1 cellular context compared by ENCODE assay signal in the genomic region with DNA sequence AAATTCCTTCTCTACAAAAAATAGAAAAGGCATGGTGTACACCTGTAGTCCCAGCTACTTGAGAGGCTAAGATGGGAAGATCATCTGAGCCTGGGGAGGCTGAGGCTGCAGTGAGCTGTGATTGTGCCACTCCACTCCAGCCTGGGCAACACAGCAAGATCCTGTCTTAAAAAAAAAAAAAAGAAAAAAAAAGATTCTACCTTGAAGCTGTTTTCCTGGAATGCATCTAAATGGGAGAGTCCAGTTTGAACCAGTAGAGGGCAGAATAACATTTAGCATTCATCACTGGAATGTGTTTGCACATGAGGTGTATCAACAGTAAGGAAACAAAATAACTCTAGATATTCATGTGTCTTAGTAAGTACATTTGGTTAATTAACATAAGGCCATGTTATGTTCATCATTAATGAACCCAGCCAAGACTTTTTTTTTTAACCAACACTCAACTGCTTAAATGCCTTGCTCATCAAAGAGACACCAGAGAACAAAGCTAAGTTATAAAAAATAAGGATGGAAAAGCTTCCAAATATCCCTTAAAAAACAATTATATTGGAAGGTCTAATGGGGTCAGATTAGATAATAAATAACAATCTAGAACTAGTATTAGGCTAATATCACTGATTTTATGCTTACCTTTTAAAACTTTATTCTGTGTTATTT.
TF ChIP-seq lines count a peak whose summit lies in the region.

No MANE protein-coding gene starts in this region.

TF ChIP-seq in HCT116, 20 proteins besides CTCF, POLR2A, EP300 and RAD21 (continued from another document):
- no peak for TF ChIP-seq SIN3A (IDR thresholded peaks at IDR 0.05; ENCODE audit: low read depth)
- TF ChIP-seq CBX3 (IDR thresholded peaks at IDR 0.05; ENCODE audit: low read depth) = peak; percentile 78; the same call in 1 of the 2 replicates
- TF ChIP-seq SRF (IDR thresholded peaks at IDR 0.05; ENCODE audit: low read depth) = 0 out of 2 replicates have a peak, but pooled peaks have one; percentile 29
